In genomic region chr11:118996926-118997626, GRCh38 we compare ENCODE assay signal across 8 cellular contexts. TPM values are rescaled to one million over a fixed set of nuclear protein-coding genes. Genes with fewer than 3 reads are reported as not detected.
DNase-seq lines count a peak whose midpoint lies in the region; ATAC-seq and TF ChIP-seq lines count a peak whose summit lies in the region.

No MANE protein-coding gene starts in this region.

- H3K27ac ChIP-seq in HUES6 (ENCODE audit: low read depth, low read length) (no peak overlapping the region), VCaP (peak overlapping the region; percentile 79), ectodermal cell (ENCODE audit: insufficient read depth, low read depth, low read length, poor library complexity, severe bottlenecking) (no peak overlapping the region), thoracic aorta (peak overlapping the region; percentile 48 to 87)

- peaks cover 8% of the 10 kb centered on the region for H3K36me3 Mint-ChIP-seq in mesothelial cell of epicardium

- DNase-seq in BE2C (no peak), GM19238 (ENCODE audit: insufficient read length, low spot score) (peak; percentile 63), mesothelial cell of epicardium (ENCODE audit: low spot score in 2 of 2, unreplicated experiment in 2 of 2) (no peak), thoracic aorta (ENCODE audit: low spot score) (no peak)

- peak overlapping the region; percentile 63 for H3K9ac ChIP-seq in HUES6 (ENCODE audit: low read length)

- no peaks in the 10 kb centered on the region for H3K27me3 Mint-ChIP-seq in mesothelial cell of epicardium (ENCODE audit: low read depth)

- peak overlapping the region; percentile 92 for H3K4me3 ChIP-seq in BE2C (ENCODE audit: low read depth, low read length)
- H3K4me3 ChIP-seq in HUES6 (ENCODE audit: low read depth, low read length): peak overlapping the region; percentile 74
- H3K4me3 ChIP-seq in ectodermal cell (ENCODE audit: insufficient read depth, low read depth, low read length): peak overlapping the region; percentile 99
- H3K4me3 ChIP-seq in thoracic aorta: peak overlapping the region; percentile 92

- 29 to 30% methylated on average over 22 of the region's 22 CpGs for WGBS in ectodermal cell, 2 experiments

- peaks cover 30% of the 10 kb centered on the region for H3K4me1 Mint-ChIP-seq in mesothelial cell of epicardium

- H3K9me3 ChIP-seq in BE2C: no peaks in the 10 kb centered on the region
- peaks cover 7% of the 10 kb centered on the region; the same call in 1 of the 2 replicates for H3K9me3 ChIP-seq in HUES6 (ENCODE audit: control insufficient read depth, insufficient read depth, low read depth, low read length)
- H3K9me3 ChIP-seq in ectodermal cell (ENCODE audit: control insufficient read depth, low read length): no peaks in the 10 kb centered on the region
- H3K9me3 ChIP-seq in thoracic aorta: no peaks in the 10 kb centered on the region

- peaks cover 4% of the 10 kb centered on the region for H3K9me3 Mint-ChIP-seq in mesothelial cell of epicardium

- ATAC-seq in thoracic aorta (ENCODE audit: insufficient number of reproducible peaks, low FRiP score, low read depth): no peak
- no peak for ATAC-seq in HG02588 (IDR thresholded peaks at IDR 0.05; ENCODE audit: unreplicated experiment)

- H3K4me1 ChIP-seq in BE2C: 0 out of 2 replicates have a peak, but pooled peaks cover 2% of the 10 kb centered on the region
- H3K4me1 ChIP-seq in HUES6 (ENCODE audit: control insufficient read depth, insufficient read depth, low read length): peaks cover 12% of the 10 kb centered on the region
- H3K4me1 ChIP-seq in ectodermal cell (ENCODE audit: control insufficient read depth, insufficient read depth, low read length): peaks cover 7% of the 10 kb centered on the region
- H3K4me1 ChIP-seq in thoracic aorta (ENCODE audit: control insufficient read depth in 1 of 2, low read depth in 2 of 2): peaks cover 8 to 26% of the 10 kb centered on the region in 2 donors

- TF ChIP-seq CTCF in BE2C (IDR thresholded peaks at IDR 0.05; ENCODE audit: low read depth, low read length): peak; percentile 32
- TF ChIP-seq CTCF in VCaP (conservative IDR thresholded peaks at IDR 0.05): 0 out of 2 replicates have a peak, but pooled peaks have one; percentile 16
- no peak for TF ChIP-seq CTCF in mesothelial cell of epicardium (IDR thresholded peaks at IDR 0.05; ENCODE audit: unreplicated experiment)
- TF ChIP-seq CTCF in thoracic aorta (IDR thresholded peaks at IDR 0.05): peak; percentile 19

- H3K27me3 ChIP-seq in BE2C (no peaks in the 10 kb centered on the region), HUES6 (ENCODE audit: control insufficient read depth, insufficient read depth, low read length) (no peaks in the 10 kb centered on the region), ectodermal cell (ENCODE audit: control insufficient read depth, insufficient read depth, low read length, poor library complexity, severe bottlenecking) (no peaks in the 10 kb centered on the region), thoracic aorta (replicated peaks; ENCODE audit: insufficient read depth) (no peaks in the 10 kb centered on the region)

- H3K36me3 ChIP-seq in BE2C (peaks cover 8% of the 10 kb centered on the region), HUES6 (ENCODE audit: control insufficient read depth, insufficient read depth, low read length) (peaks cover 32% of the 10 kb centered on the region), ectodermal cell (ENCODE audit: control insufficient read depth, insufficient read depth, low read length) (peaks cover 8% of the 10 kb centered on the region), thoracic aorta (peaks cover 13% of the 10 kb centered on the region)

- peak overlapping the region; percentile 91 for H3K4me3 Mint-ChIP-seq in mesothelial cell of epicardium

- H3K27ac Mint-ChIP-seq in mesothelial cell of epicardium: peak overlapping the region; percentile 96

RNA-seq across cellular contexts. Expression of gene CENATAC, which starts 0.9 kb away (rescaled TPM):
- polyA plus RNA-seq in BE2C (2012; ENCODE audit: insufficient read depth, insufficient read length, low read depth): 31.8 TPM
- 39.4 TPM for polyA plus RNA-seq in ectodermal cell (2013, experiment 1 of 4)
- polyA plus RNA-seq in ectodermal cell (2013, experiment 2 of 4): 47.3 TPM
- 25.6 TPM for polyA plus RNA-seq in ectodermal cell (2013, experiment 3 of 4)
- polyA plus RNA-seq in ectodermal cell (2013, experiment 4 of 4): 30.0 TPM
- total RNA-seq in mesothelial cell of epicardium: 65.7 to 69.1 TPM (median 66.3 TPM) in 3 replicates
- 100 to 1,000 TPM in 1 of 2 donors, 10 to 100 TPM in 1; 63.5 to 128 TPM for total RNA-seq in thoracic aorta

RNA-seq across cellular contexts. Expression of gene RPS25, which starts 21.1 kb away (rescaled TPM):
- 1,079 TPM for polyA plus RNA-seq in BE2C (2012; ENCODE audit: insufficient read depth, insufficient read length, low read depth)
- polyA plus RNA-seq in ectodermal cell (2013, experiment 1 of 4): 1,507 TPM
- 1,507 TPM for polyA plus RNA-seq in ectodermal cell (2013, experiment 2 of 4)
- 1,523 TPM for polyA plus RNA-seq in ectodermal cell (2013, experiment 3 of 4)
- polyA plus RNA-seq in ectodermal cell (2013, experiment 4 of 4): 1,566 TPM
- 1,201 to 1,234 TPM (median 1,218 TPM) in 3 replicates for total RNA-seq in mesothelial cell of epicardium
- total RNA-seq in thoracic aorta: 100 to 1,000 TPM; 672 to 840 TPM

RNA-seq across cellular contexts. Expression of gene TRAPPC4, which starts 21.5 kb away (rescaled TPM):
- polyA plus RNA-seq in BE2C (2012; ENCODE audit: insufficient read depth, insufficient read length, low read depth): 179 TPM
- polyA plus RNA-seq in ectodermal cell (2013, experiment 1 of 4): 77.4 TPM
- 91.1 TPM for polyA plus RNA-seq in ectodermal cell (2013, experiment 2 of 4)
- polyA plus RNA-seq in ectodermal cell (2013, experiment 3 of 4): 69.2 TPM
- 75.3 TPM for polyA plus RNA-seq in ectodermal cell (2013, experiment 4 of 4)
- total RNA-seq in mesothelial cell of epicardium: 53.9 to 56.5 TPM (median 54.5 TPM) in 3 replicates
- 10 to 100 TPM; 58.2 to 63.0 TPM for total RNA-seq in thoracic aorta

RNA-seq across cellular contexts. Expression of gene FOXR1, which starts 25.5 kb away (rescaled TPM):
- polyA plus RNA-seq in BE2C (2012; ENCODE audit: insufficient read depth, insufficient read length, low read depth): not detected
- polyA plus RNA-seq in ectodermal cell (2013, experiment 1 of 4): not detected
- polyA plus RNA-seq in ectodermal cell (2013, experiment 2 of 4): not detected
- not detected for polyA plus RNA-seq in ectodermal cell (2013, experiment 3 of 4)
- polyA plus RNA-seq in ectodermal cell (2013, experiment 4 of 4): not detected
- not detected in 3 replicates for total RNA-seq in mesothelial cell of epicardium
- total RNA-seq in thoracic aorta: not detected

RNA-seq across cellular contexts. Expression of gene SLC37A4, which starts 33.6 kb away (rescaled TPM):
- polyA plus RNA-seq in BE2C (2012; ENCODE audit: insufficient read depth, insufficient read length, low read depth): 19.4 TPM
- 58.5 TPM for polyA plus RNA-seq in ectodermal cell (2013, experiment 1 of 4)
- polyA plus RNA-seq in ectodermal cell (2013, experiment 2 of 4): 58.3 TPM
- polyA plus RNA-seq in ectodermal cell (2013, experiment 3 of 4): 48.3 TPM
- 52.8 TPM for polyA plus RNA-seq in ectodermal cell (2013, experiment 4 of 4)
- 29.6 to 35.3 TPM (median 33.2 TPM) in 3 replicates for total RNA-seq in mesothelial cell of epicardium
- 10 to 100 TPM; 12.5 to 15.0 TPM for total RNA-seq in thoracic aorta

Comparison
In these comparisons a context has a peak if more than half of its experiments do, and no peak if none do; other contexts are left out.
1. H3K27ac ChIP-seq: peak in VCaP (single experiment) and thoracic aorta (2 of 2); none in HUES6 (single experiment) and ectodermal cell (single experiment).
2. Peak in every context shown above with its lines, with median percentiles within 50 percentile points of each other: H3K4me3 ChIP-seq.